In genomic region chr6:75266716-75267291, GRCh38 we compare ENCODE assay signal across 9 cellular contexts. TPM values are rescaled to one million over a fixed set of nuclear protein-coding genes. Genes with fewer than 3 reads are reported as not detected.
A peak's percentile ranks its signal among the peaks of the same experiment; 100 is the strongest.
DNase-seq lines count a peak whose midpoint lies in the region; ATAC-seq, FAIRE-seq and TF ChIP-seq lines count a peak whose summit lies in the region.
"Had no signal": no experiment of that assay in that cellular context is flagged by ENCODE, and none has a peak within 500 bp of the region (broad histone marks: within the 10 kb centered on the region; RNA-seq: fewer than 3 reads in every experiment).

No MANE protein-coding gene starts in this region.

- peak; percentile 52 for TF ChIP-seq RAD21 in Ishikawa (IDR thresholded peaks at IDR 0.05; ENCODE audit: low read depth)

- peaks cover 5 to 28% (median 28%) of the 10 kb centered on the region in 3 donors for H3K4me1 ChIP-seq in pancreas

- H3K4me1 Mint-ChIP-seq in activated CD4-positive, alpha-beta T cell treated with anti-CD3 and anti-CD28 coated beads, Interleukin-2, amount 10 ng/mL, durations not matched to agents 24 days and 14 days = peaks cover 27% of the 10 kb centered on the region

- DNase-seq in NCI-H1436 (lab: John Stamatoyannopoulos, UW) (peak; percentile 8), NCI-H1436 treated with DMSO at 0.1 percent for 48 hours (lab: John Stamatoyannopoulos, UW) (no peak), fibroblast of mammary gland (ENCODE audit: low read depth) (peak; percentile 77), pancreas (no peak)
- no peak for DNase-seq in activated CD4-positive, alpha-beta T cell treated with anti-CD3 and anti-CD28 coated beads, Interleukin-2, amount 10 ng/mL, durations not matched to agents 24 days and 14 days

- FAIRE-seq in pancreas (lab: Jason Lieb, UNC) = peak; percentile 98

- no peak for TF ChIP-seq EP300 in Ishikawa (IDR thresholded peaks at IDR 0.05; ENCODE audit: borderline replicate concordance)

- WGBS in pancreas, 2 donors = 43 to 45% methylated on average over 2 of the region's 2 CpGs

- no peaks in the 10 kb centered on the region for H3K27me3 Mint-ChIP-seq in activated CD4-positive, alpha-beta T cell treated with anti-CD3 and anti-CD28 coated beads, Interleukin-2, amount 10 ng/mL, durations not matched to agents 24 days and 14 days

- H3K4me3 ChIP-seq in fibroblast of mammary gland (ENCODE audit: control insufficient read depth, low read depth, low read length) = no peak overlapping the region
- H3K4me3 ChIP-seq in pancreas = no peak overlapping the region
- H3K4me3 ChIP-seq: BLaER1 treated with 17β-estradiol and CSF1 and Interleukin-3, amounts not matched to agents 10 nM and 100 nM had no signal

- intact Hi-C loops in pancreas (cut with DNase I) = loop anchor here in 1 of 3 donors (10.0 kb wide), 1 partner anchor 268 kb away; no protein-coding TSS in a partner anchor
- intact Hi-C loops in activated CD4-positive, alpha-beta T cell treated with anti-CD3 and anti-CD28 coated beads, Interleukin-2, amount 10 ng/mL, durations not matched to agents 24 days and 14 days (cut with micrococcal nuclease) = loop anchor here (1.0 kb wide), 1 partner anchor 18 kb away; no protein-coding TSS in a partner anchor

- H3K9me3 Mint-ChIP-seq in activated CD4-positive, alpha-beta T cell treated with anti-CD3 and anti-CD28 coated beads, Interleukin-2, amount 10 ng/mL, durations not matched to agents 24 days and 14 days = peaks cover 3% of the 10 kb centered on the region

- no peak overlapping the region for H3K27ac ChIP-seq in pancreas
- H3K27ac ChIP-seq: BLaER1 treated with 17β-estradiol and CSF1 and Interleukin-3, amounts not matched to agents 10 nM and 100 nM had no signal

- ATAC-seq in GM21529 (IDR thresholded peaks at IDR 0.05; ENCODE audit: unreplicated experiment) (peak; percentile 81), SK-N-SH treated with all-trans-retinoic acid at 6 μM for 48 hours (peak; percentile 87), pancreas (peak; percentile 79 to 90 (median 88))

- H3K36me3 ChIP-seq in pancreas = peaks cover 0 to 21% (median 10%) of the 10 kb centered on the region in 3 donors

- H3K27ac Mint-ChIP-seq in activated CD4-positive, alpha-beta T cell treated with anti-CD3 and anti-CD28 coated beads, Interleukin-2, amount 10 ng/mL, durations not matched to agents 24 days and 14 days = no peak overlapping the region

- no peak overlapping the region for H3K4me3 Mint-ChIP-seq in activated CD4-positive, alpha-beta T cell treated with anti-CD3 and anti-CD28 coated beads, Interleukin-2, amount 10 ng/mL, durations not matched to agents 24 days and 14 days

- peak; percentile 89 for TF ChIP-seq CTCF in fibroblast of mammary gland (conservative IDR thresholded peaks at IDR 0.05; ENCODE audit: control insufficient read depth, insufficient read depth, low read depth, low read length)
- peak; percentile 52 to 79 (median 69) for TF ChIP-seq CTCF in pancreas (IDR thresholded peaks at IDR 0.05)

- H3K9me3 ChIP-seq in pancreas = no peaks in the 10 kb centered on the region

- no peaks in the 10 kb centered on the region for H3K27me3 ChIP-seq in pancreas
- H3K27me3 ChIP-seq: BLaER1 treated with 17β-estradiol and CSF1 and Interleukin-3, amounts not matched to agents 10 nM and 100 nM had no signal

- peaks cover 33% of the 10 kb centered on the region for H3K36me3 Mint-ChIP-seq in activated CD4-positive, alpha-beta T cell treated with anti-CD3 and anti-CD28 coated beads, Interleukin-2, amount 10 ng/mL, durations not matched to agents 24 days and 14 days (ENCODE audit: low read depth)

TF ChIP-seq in Ishikawa, 13 proteins besides CTCF, POLR2A, EP300 and RAD21 (continues in another document):
- TF ChIP-seq NFIC (IDR thresholded peaks at IDR 0.05) (no peak), TCF12 (IDR thresholded peaks at IDR 0.05; ENCODE audit: low read depth) (no peak), ZBTB7A (IDR thresholded peaks at IDR 0.05; ENCODE audit: low read depth) (no peak), EGR1 (IDR thresholded peaks at IDR 0.05) (no peak), FOXM1 (IDR thresholded peaks at IDR 0.05; ENCODE audit: borderline replicate concordance, low read depth) (no peak), CEBPB (IDR thresholded peaks at IDR 0.05) (no peak), CREB1 (IDR thresholded peaks at IDR 0.05; ENCODE audit: low read depth) (no peak), USF1 (IDR thresholded peaks at IDR 0.05) (no peak)
- TF ChIP-seq, protein P1, sequence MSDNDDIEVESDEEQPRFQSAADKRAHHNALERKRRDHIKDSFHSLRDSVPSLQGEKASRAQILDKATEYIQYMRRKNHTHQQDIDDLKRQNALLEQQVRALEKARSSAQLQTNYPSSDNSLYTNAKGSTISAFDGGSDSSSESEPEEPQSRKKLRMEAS (IDR thresholded peaks at IDR 0.05) = no peak

TF ChIP-seq in SK-N-SH treated with all-trans-retinoic acid at 6 μM for 48 hours, 23 proteins besides CTCF, POLR2A, EP300 and RAD21:
- no peak for TF ChIP-seq TOX (CRISPR knock-in tag; IDR thresholded peaks at IDR 0.05; ENCODE audit: borderline replicate concordance)
- TF ChIP-seq PATZ1 (CRISPR knock-in tag; IDR thresholded peaks at IDR 0.05; ENCODE audit: borderline replicate concordance) = no peak
- TF ChIP-seq ESRRG (CRISPR knock-in tag; IDR thresholded peaks at IDR 0.05) = no peak
- TF ChIP-seq, protein P2, sequence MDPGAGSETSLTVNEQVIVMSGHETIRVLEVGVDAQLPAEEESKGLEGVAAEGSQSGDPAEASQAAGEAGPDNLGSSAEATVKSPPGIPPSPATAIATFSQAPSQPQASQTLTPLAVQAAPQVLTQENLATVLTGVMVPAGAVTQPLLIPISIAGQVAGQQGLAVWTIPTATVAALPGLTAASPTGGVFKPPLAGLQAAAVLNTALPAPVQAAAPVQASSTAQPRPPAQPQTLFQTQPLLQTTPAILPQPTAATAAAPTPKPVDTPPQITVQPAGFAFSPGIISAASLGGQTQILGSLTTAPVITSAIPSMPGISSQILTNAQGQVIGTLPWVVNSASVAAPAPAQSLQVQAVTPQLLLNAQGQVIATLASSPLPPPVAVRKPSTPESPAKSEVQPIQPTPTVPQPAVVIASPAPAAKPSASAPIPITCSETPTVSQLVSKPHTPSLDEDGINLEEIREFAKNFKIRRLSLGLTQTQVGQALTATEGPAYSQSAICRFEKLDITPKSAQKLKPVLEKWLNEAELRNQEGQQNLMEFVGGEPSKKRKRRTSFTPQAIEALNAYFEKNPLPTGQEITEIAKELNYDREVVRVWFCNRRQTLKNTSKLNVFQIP (CRISPR knock-in tag; IDR thresholded peaks at IDR 0.05; ENCODE audit: borderline replicate concordance, low read depth) = no peak
- TF ChIP-seq ZNF8 (CRISPR knock-in tag; IDR thresholded peaks at IDR 0.05) = no peak
- no peak for TF ChIP-seq ZNF70 (CRISPR knock-in tag; IDR thresholded peaks at IDR 0.05)
- no peak for TF ChIP-seq CSDC2 (CRISPR knock-in tag; IDR thresholded peaks at IDR 0.05)
- TF ChIP-seq TSHZ2 (CRISPR knock-in tag; IDR thresholded peaks at IDR 0.05) = no peak
- TF ChIP-seq SNAI2 (CRISPR knock-in tag; IDR thresholded peaks at IDR 0.05) = no peak
- no peak for TF ChIP-seq BACH2 (CRISPR knock-in tag; IDR thresholded peaks at IDR 0.05; ENCODE audit: borderline replicate concordance)
TF ChIP-seq in SK-N-SH treated with all-trans-retinoic acid at 6 μM for 48 hours: peak in this region for 0.

RNA-seq across cellular contexts. Expression of gene TMEM30A, which starts 17.8 kb away (rescaled TPM):
- total RNA-seq in pancreas = 10 to 100 TPM; 61.4 to 85.5 (median 70.5) TPM
- 10 to 100 TPM; 21.2 to 44.5 TPM for polyA plus RNA-seq in pancreas
- total RNA-seq in activated CD4-positive, alpha-beta T cell treated with anti-CD3 and anti-CD28 coated beads, Interleukin-2, amount 10 ng/mL, durations not matched to agents 24 days and 14 days = 57.0 and 60.5 TPM in 2 replicates

RNA-seq across cellular contexts. Expression of gene COX7A2, which starts 23.2 kb away (rescaled TPM):
- 100 to 1,000 TPM in 4 of 6 donors, 10 to 100 TPM in 2; 76.5 to 147 (median 125) TPM for total RNA-seq in pancreas
- 100 to 1,000 TPM; 188 to 214 TPM for polyA plus RNA-seq in pancreas
- total RNA-seq in activated CD4-positive, alpha-beta T cell treated with anti-CD3 and anti-CD28 coated beads, Interleukin-2, amount 10 ng/mL, durations not matched to agents 24 days and 14 days = 490 and 538 TPM in 2 replicates

Comparison
In these comparisons a context has a peak if more than half of its experiments do, and no peak if none do; other contexts are left out.
1. DNase-seq: peak in NCI-H1436 (single experiment) and fibroblast of mammary gland (single experiment); none in NCI-H1436 treated with DMSO at 0.1 percent for 48 hours (single experiment), pancreas (0 of 6) and activated CD4-positive, alpha-beta T cell treated with anti-CD3 and anti-CD28 coated beads, Interleukin-2, amount 10 ng/mL, durations not matched to agents 24 days and 14 days (single experiment).
2. Peak in every context shown above with its lines, with median percentiles within 50 percentile points of each other: ATAC-seq.